Comparison of ENCODE assay signal across 34 cellular contexts in genomic region chr7:134476044-134476443, GRCh38. TPM values are rescaled to one million over a fixed set of nuclear protein-coding genes. Genes with fewer than 3 reads are reported as not detected.
"Had no signal": no experiment of that assay in that cellular context is flagged by ENCODE, and none has a peak within 500 bp of the region (broad histone marks: within the 10 kb centered on the region; RNA-seq: fewer than 3 reads in every experiment).

No MANE protein-coding gene starts in this region.

- H3K4me1 ChIP-seq: breast epithelium had no signal

- ATAC-seq: activated CD4-positive, alpha-beta T cell treated with anti-CD3 and anti-CD28 coated beads for 36 hours; activated CD8-positive, alpha-beta memory T cell treated with anti-CD3 and anti-CD28 coated beads, Interleukin-2, amount 10 ng/mL, durations not matched to agents 7 days and 5 days; activated CD8-positive, alpha-beta T cell treated with anti-CD3 and anti-CD28 coated beads, Interleukin-2, amount 10 ng/mL, durations not matched to agents 7 days and 5 days; activated naive CD8-positive, alpha-beta T cell treated with anti-CD3 and anti-CD28 coated beads, Interleukin-2, amount 50 U/mL, for 24 hours; gastrocnemius medialis; heart left ventricle; T-helper 17 cell had no signal

- H3K9me3 ChIP-seq: adrenal gland, ascending aorta, breast epithelium, esophagus squamous epithelium, gastrocnemius medialis had no signal

- H3K27ac ChIP-seq: adrenal gland, ascending aorta, breast epithelium, coronary artery, dorsolateral prefrontal cortex, esophagus squamous epithelium, gastrocnemius medialis, heart left ventricle had no signal

- DNase-seq: activated CD4-positive, alpha-beta memory T cell treated with anti-CD3 and anti-CD28 coated beads for 36 hours; activated CD4-positive, alpha-beta T cell treated with anti-CD3 and anti-CD28 coated beads for 36 hours; activated CD4-positive, alpha-beta T cell treated with anti-CD3 and anti-CD28 coated beads, Interleukin-2, amount 10 ng/mL, durations not matched to agents 24 days and 14 days; activated CD4-positive, CD25-positive, alpha-beta regulatory T cell; activated CD4-positive, CD25-positive, alpha-beta regulatory T cell treated with anti-CD3 and anti-CD28 coated beads, Interleukin-2, amount 50 U/mL, for 72 hours; activated CD8-positive, alpha-beta memory T cell treated with anti-CD3 and anti-CD28 coated beads, Interleukin-2, amount 10 ng/mL, durations not matched to agents 7 days and 5 days; activated CD8-positive, alpha-beta memory T cell treated with anti-CD3 and anti-CD28 coated beads, Interleukin-2, amount 50 U/mL, for 4 hours; activated CD8-positive, alpha-beta T cell treated with anti-CD3 and anti-CD28 coated beads, Interleukin-2, amount 10 ng/mL, durations not matched to agents 7 days and 5 days; activated effector memory CD4-positive, alpha-beta T cell treated with anti-CD3 and anti-CD28 coated beads, Interleukin-2, amount 50 U/mL, for 16 hours; activated naive CD4-positive, alpha-beta T cell treated with anti-CD3 and anti-CD28 coated beads for 36 hours; activated naive CD8-positive, alpha-beta T cell treated with anti-CD3 and anti-CD28 coated beads for 36 hours; activated naive CD8-positive, alpha-beta T cell treated with anti-CD3 and anti-CD28 coated beads, Interleukin-2, amount 50 U/mL, for 24 hours; activated T-cell treated with anti-CD3 and anti-CD28 coated beads, Interleukin-2, amount 50 U/mL, for 1 hour; activated T-cell treated with anti-CD3 and anti-CD28 coated beads, Interleukin-2, amount 50 U/mL, for 48 hours; adrenal gland; dorsolateral prefrontal cortex; effector memory CD4-positive, alpha-beta T cell; endodermal cell; erythroblast; esophagus squamous epithelium; foreskin fibroblast; gastrocnemius medialis; glutamatergic neuron; heart left ventricle; T-helper 1 cell; T-helper 17 cell; T1000 had no signal

- H3K4me3 ChIP-seq: adrenal gland, ascending aorta, breast epithelium, coronary artery, dorsolateral prefrontal cortex, esophagus squamous epithelium, gastrocnemius medialis, heart left ventricle had no signal

- H3K36me3 ChIP-seq: adrenal gland, ascending aorta, breast epithelium, esophagus squamous epithelium, gastrocnemius medialis, heart left ventricle had no signal

- H3K27me3 ChIP-seq: adrenal gland, ascending aorta, breast epithelium, dorsolateral prefrontal cortex, esophagus squamous epithelium, gastrocnemius medialis, heart left ventricle had no signal

RNA-seq across cellular contexts. Expression of gene AKR1B10, which starts 51.3 kb away (rescaled TPM):
- total RNA-seq: activated CD4-positive, alpha-beta memory T cell treated with anti-CD3 and anti-CD28 coated beads for 36 hours; activated CD4-positive, alpha-beta T cell treated with anti-CD3 and anti-CD28 coated beads for 36 hours; activated CD4-positive, alpha-beta T cell treated with anti-CD3 and anti-CD28 coated beads, Interleukin-2, amount 10 ng/mL, durations not matched to agents 24 days and 14 days; activated CD8-positive, alpha-beta memory T cell treated with anti-CD3 and anti-CD28 coated beads for 36 hours; activated CD8-positive, alpha-beta memory T cell treated with anti-CD3 and anti-CD28 coated beads, Interleukin-2, amount 10 ng/mL, durations not matched to agents 7 days and 5 days; activated CD8-positive, alpha-beta T cell treated with anti-CD3 and anti-CD28 coated beads, Interleukin-2, amount 10 ng/mL, durations not matched to agents 7 days and 5 days; activated naive CD4-positive, alpha-beta T cell treated with anti-CD3 and anti-CD28 coated beads for 36 hours; activated naive CD8-positive, alpha-beta T cell treated with anti-CD3 and anti-CD28 coated beads for 36 hours; activated T-helper 1 cell treated with anti-CD3 and anti-CD28 coated beads, Interleukin-12 subunit alpha, Interleukin-12 subunit beta, Interleukin-2, Interleukin-4 antibody, amounts not matched to agents 30 ng/mL and 10 ng/mL and 1 ng/mL, durations not matched to agents 14 hours and 24 hours and 36 hours; activated T-helper 2 cell treated with anti-CD3 and anti-CD28 coated beads, Interferon-gamma antibody, Interleukin-2, Interleukin-4, amounts not matched to agents 10 μg/mL and 5 μg/mL and 100 μg/mL, durations not matched to agents 14 hours and 24 hours and 36 hours; ascending aorta; cardiac septum; T-helper 17 cell had no signal
